8 cellular contexts compared by ENCODE assay signal in genomic region chr3:66393486-66394260, GRCh38.
DNase-seq lines count a peak whose midpoint lies in the region; ATAC-seq and TF ChIP-seq lines count a peak whose summit lies in the region.

No MANE protein-coding gene starts in this region.

- H3K27ac Mint-ChIP-seq in T-helper 1 cell treated with Interleukin-12 subunit alpha and Interleukin-12 subunit beta and Interleukin-4 antibody, amounts not matched to agents 30 μg/mL and 1 μg/mL, for 36 hours, result peak overlapping the region; percentile 88

- POLR2A ChIA-PET in HEK293T (lab: Yijun Ruan, JAX), result no interaction called here

- ATAC-seq in GM18502 (IDR thresholded peaks at IDR 0.05; ENCODE audit: poor library complexity, unreplicated experiment) (peak; percentile 84), HG02642 (IDR thresholded peaks at IDR 0.05; ENCODE audit: poor library complexity, unreplicated experiment) (peak; percentile 90)

- H3K4me1 ChIP-seq in skeletal muscle satellite cell (ENCODE audit: control insufficient read depth, insufficient read depth, low read length), result peaks cover 27% of the 10 kb centered on the region

- peak; percentile 78 for DNase-seq in central memory CD4-positive, alpha-beta T cell
- DNase-seq in KBM-7 (no peak), HEK293T (ENCODE audit: extremely low spot score) (no peak), NCI-H1930 (lab: John Stamatoyannopoulos, UW) (no peak)

- no peak overlapping the region for H3K4me3 ChIP-seq in skeletal muscle satellite cell (ENCODE audit: low read length)

- H3K4me3 Mint-ChIP-seq in T-helper 1 cell treated with Interleukin-12 subunit alpha and Interleukin-12 subunit beta and Interleukin-4 antibody, amounts not matched to agents 30 μg/mL and 1 μg/mL, for 36 hours, result peak overlapping the region; percentile 64

- H3K36me3 ChIP-seq in skeletal muscle satellite cell (ENCODE audit: insufficient read depth, low read length), result no peaks in the 10 kb centered on the region

- no peak overlapping the region for H3K9ac ChIP-seq in skeletal muscle satellite cell (ENCODE audit: low read depth, low read length)

- in situ Hi-C loops in KBM-7 (cut with MboI; ENCODE audit: low pct_unique_long_range_greater_than_20kb, low sequenced_read_pairs), result no loop called here

- H3K27me3 ChIP-seq in skeletal muscle satellite cell (ENCODE audit: control insufficient read depth, insufficient read depth, low read length), result no peaks in the 10 kb centered on the region

- no peaks in the 10 kb centered on the region for H3K9me3 ChIP-seq in skeletal muscle satellite cell (replicated peaks; ENCODE audit: low read length)

- H3K36me3 Mint-ChIP-seq in T-helper 1 cell treated with Interleukin-12 subunit alpha and Interleukin-12 subunit beta and Interleukin-4 antibody, amounts not matched to agents 30 μg/mL and 1 μg/mL, for 36 hours (ENCODE audit: low read depth), result peaks cover 46% of the 10 kb centered on the region

- CTCF ChIA-PET in HEK293T (lab: Yijun Ruan, JAX), result interaction anchor here (0.9 to 1.7 kb wide), 3 partner anchors 11 to 16 kb away, joined by 3 to 7 read pairs (median 6); no protein-coding TSS in a partner anchor

- H3K4me2 ChIP-seq in skeletal muscle satellite cell (ENCODE audit: low read length), result peak overlapping the region; percentile 53

- H3K9me3 Mint-ChIP-seq in T-helper 1 cell treated with Interleukin-12 subunit alpha and Interleukin-12 subunit beta and Interleukin-4 antibody, amounts not matched to agents 30 μg/mL and 1 μg/mL, for 36 hours, result no peaks in the 10 kb centered on the region

- H3K4me1 Mint-ChIP-seq in T-helper 1 cell treated with Interleukin-12 subunit alpha and Interleukin-12 subunit beta and Interleukin-4 antibody, amounts not matched to agents 30 μg/mL and 1 μg/mL, for 36 hours (ENCODE audit: low read depth), result peaks cover 26% of the 10 kb centered on the region

- H3K27me3 Mint-ChIP-seq in T-helper 1 cell treated with Interleukin-12 subunit alpha and Interleukin-12 subunit beta and Interleukin-4 antibody, amounts not matched to agents 30 μg/mL and 1 μg/mL, for 36 hours (ENCODE audit: low read depth), result no peaks in the 10 kb centered on the region

TF ChIP-seq in HEK293T, 16 proteins besides CTCF, POLR2A, EP300 and RAD21:
- TF ChIP-seq LEF1 (IDR thresholded peaks at IDR 0.05; ENCODE audit: borderline replicate concordance) (no peak), FOXM1 (IDR thresholded peaks at IDR 0.05; ENCODE audit: borderline replicate concordance) (no peak), SP1 (IDR thresholded peaks at IDR 0.05) (no peak), FOXK2 (IDR thresholded peaks at IDR 0.05) (no peak), PKNOX1 (IDR thresholded peaks at IDR 0.05) (no peak)
